ENCODE assay signal across 9 cellular contexts in the genomic region with DNA sequence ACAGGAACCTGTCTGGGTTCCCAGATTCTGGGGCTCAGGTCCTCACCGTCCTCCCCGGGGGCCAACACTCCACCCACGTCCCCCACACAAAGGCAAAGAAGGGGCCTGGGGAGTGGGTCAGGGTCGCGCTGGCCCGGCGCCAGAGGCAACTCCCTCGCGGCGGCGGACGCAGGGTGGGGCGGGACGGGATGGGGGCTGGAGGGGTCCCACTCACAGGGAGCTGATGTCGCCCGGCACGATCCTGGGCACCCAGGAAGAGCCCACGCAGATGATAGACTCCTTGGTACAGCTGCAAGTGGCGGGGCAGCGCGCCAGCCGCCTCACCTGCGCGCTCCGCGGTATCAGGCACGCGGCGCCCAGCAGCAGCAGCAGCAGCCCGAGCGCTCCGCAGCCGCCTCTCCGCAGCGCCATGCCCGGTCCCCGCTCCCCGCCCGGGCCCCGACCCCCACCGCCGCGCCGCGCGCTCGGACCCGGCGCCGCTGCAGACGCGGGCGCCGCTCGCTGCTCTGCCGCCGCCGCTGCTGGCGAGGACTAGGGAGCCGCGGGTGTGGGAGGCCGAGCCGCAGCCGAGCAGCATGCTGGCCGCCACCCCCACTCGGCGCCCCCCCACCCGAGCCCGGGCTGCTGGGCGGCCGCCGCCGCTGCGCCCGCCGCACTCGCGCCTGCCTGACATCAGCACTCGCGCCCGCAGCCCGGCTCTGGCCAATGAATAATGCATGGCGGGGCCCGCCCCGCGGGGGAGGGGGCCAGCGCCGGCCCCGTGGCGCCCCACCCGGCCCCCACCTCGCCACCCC. TPM values are rescaled to one million over a fixed set of nuclear protein-coding genes. Genes with fewer than 3 reads are reported as not detected.
A peak's percentile ranks its signal among the peaks of the same experiment; 100 is the strongest.
DNase-seq lines count a peak whose midpoint lies in the region; ATAC-seq lines count a peak whose summit lies in the region.
"Had no signal": no experiment of that assay in that cellular context is flagged by ENCODE, and none has a peak within 500 bp of the region (broad histone marks: within the 10 kb centered on the region; RNA-seq: fewer than 3 reads in every experiment).

A gene with protein sequence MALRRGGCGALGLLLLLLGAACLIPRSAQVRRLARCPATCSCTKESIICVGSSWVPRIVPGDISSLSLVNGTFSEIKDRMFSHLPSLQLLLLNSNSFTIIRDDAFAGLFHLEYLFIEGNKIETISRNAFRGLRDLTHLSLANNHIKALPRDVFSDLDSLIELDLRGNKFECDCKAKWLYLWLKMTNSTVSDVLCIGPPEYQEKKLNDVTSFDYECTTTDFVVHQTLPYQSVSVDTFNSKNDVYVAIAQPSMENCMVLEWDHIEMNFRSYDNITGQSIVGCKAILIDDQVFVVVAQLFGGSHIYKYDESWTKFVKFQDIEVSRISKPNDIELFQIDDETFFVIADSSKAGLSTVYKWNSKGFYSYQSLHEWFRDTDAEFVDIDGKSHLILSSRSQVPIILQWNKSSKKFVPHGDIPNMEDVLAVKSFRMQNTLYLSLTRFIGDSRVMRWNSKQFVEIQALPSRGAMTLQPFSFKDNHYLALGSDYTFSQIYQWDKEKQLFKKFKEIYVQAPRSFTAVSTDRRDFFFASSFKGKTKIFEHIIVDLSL (minus strand): TSS at position 664 of the 794 bp plus-strand sequence. CDS start 253 bp downstream, at position 411.

- H3K27me3 Mint-ChIP-seq in activated CD4-positive, alpha-beta T cell treated with anti-CD3 and anti-CD28 coated beads for 36 hours = peaks cover 63% of the 10 kb centered on the region

- peak; percentile 47 for ATAC-seq in activated CD4-positive, alpha-beta T cell treated with anti-CD3 and anti-CD28 coated beads for 36 hours
- ATAC-seq in left ventricle myocardium superior = peak; percentile 88

- H3K4me1 Mint-ChIP-seq in activated CD4-positive, alpha-beta T cell treated with anti-CD3 and anti-CD28 coated beads for 36 hours = peaks cover 4% of the 10 kb centered on the region

- peak; percentile 28 for DNase-seq in activated CD4-positive, alpha-beta T cell treated with anti-CD3 and anti-CD28 coated beads for 36 hours
- no peak for DNase-seq in activated CD4-positive, alpha-beta T cell treated with anti-CD3 and anti-CD28 coated beads for 4 hours
- DNase-seq in T1000 (lab: John Stamatoyannopoulos, UW) = peak; percentile 42
- peak; percentile 73 for DNase-seq in left ventricle myocardium superior
- DNase-seq in posterior vena cava (ENCODE audit: low spot score) = peak; percentile 88
- no peak for DNase-seq in NCI-H446 treated with DMSO at 0.1 percent for 48 hours (lab: John Stamatoyannopoulos, UW)
- no peak for DNase-seq in SIG-M5 treated with dmso at 0.1 percent for 504 hours (lab: John Stamatoyannopoulos, UW; ENCODE audit: unreplicated experiment)
- DNase-seq in SHP77 (lab: John Stamatoyannopoulos, UW) = no peak

- H3K4me3 Mint-ChIP-seq in activated CD4-positive, alpha-beta T cell treated with anti-CD3 and anti-CD28 coated beads for 36 hours = no peak within 1 kb of the TSS

- POLR2A ChIA-PET in activated CD4-positive, alpha-beta T cell treated with anti-CD3 and anti-CD28 coated beads for 36 hours (lab: Charles Lee) = no interaction called here

- no peaks in the 10 kb centered on the region for H3K36me3 Mint-ChIP-seq in activated CD4-positive, alpha-beta T cell treated with anti-CD3 and anti-CD28 coated beads for 36 hours (ENCODE audit: low read depth)

- H3K27ac Mint-ChIP-seq in activated CD4-positive, alpha-beta T cell treated with anti-CD3 and anti-CD28 coated beads for 36 hours = no peak within 1 kb of the TSS

- H3K9me3 Mint-ChIP-seq in activated CD4-positive, alpha-beta T cell treated with anti-CD3 and anti-CD28 coated beads for 36 hours (ENCODE audit: low read depth) = peaks cover 4% of the 10 kb centered on the region

- intact Hi-C loops in activated CD4-positive, alpha-beta T cell treated with anti-CD3 and anti-CD28 coated beads for 36 hours (cut with DNase I, micrococcal nuclease) = no loop called here
- intact Hi-C loops in left ventricle myocardium superior (cut with micrococcal nuclease) = no loop called here
- intact Hi-C loops in posterior vena cava (cut with DNase I) = no loop called here

- CTCF ChIA-PET in activated CD4-positive, alpha-beta T cell treated with anti-CD3 and anti-CD28 coated beads for 36 hours (lab: Charles Lee) = no interaction called here

RNA-seq across cellular contexts. Expression of the gene that starts here (rescaled TPM):
- not detected for total RNA-seq in activated CD4-positive, alpha-beta T cell treated with anti-CD3 and anti-CD28 coated beads for 36 hours
- 2.0 TPM for total RNA-seq in left ventricle myocardium superior
- total RNA-seq in posterior vena cava = 10 to 100 TPM; 26.9 to 52.3 TPM
- total RNA-seq: T-helper 2 cell treated with Interferon-gamma antibody and Interleukin-4, amounts not matched to agents 100 ng/mL and 5 ng/mL, for 36 hours had no signal

Comparison
In these comparisons a context has a peak if more than half of its experiments do, and no peak if none do; other contexts are left out.
1. Peak in DNase-seq and ATAC-seq in activated CD4-positive, alpha-beta T cell treated with anti-CD3 and anti-CD28 coated beads for 36 hours; RNA of the gene not detected or under 1 TPM.
2. DNase-seq: peak in T1000 (single experiment), left ventricle myocardium superior (single experiment) and posterior vena cava (single experiment); none in activated CD4-positive, alpha-beta T cell treated with anti-CD3 and anti-CD28 coated beads for 4 hours (0 of 2), NCI-H446 treated with DMSO at 0.1 percent for 48 hours (single experiment), SIG-M5 treated with dmso at 0.1 percent for 504 hours (single experiment) and SHP77 (0 of 2).